In the genomic region with DNA sequence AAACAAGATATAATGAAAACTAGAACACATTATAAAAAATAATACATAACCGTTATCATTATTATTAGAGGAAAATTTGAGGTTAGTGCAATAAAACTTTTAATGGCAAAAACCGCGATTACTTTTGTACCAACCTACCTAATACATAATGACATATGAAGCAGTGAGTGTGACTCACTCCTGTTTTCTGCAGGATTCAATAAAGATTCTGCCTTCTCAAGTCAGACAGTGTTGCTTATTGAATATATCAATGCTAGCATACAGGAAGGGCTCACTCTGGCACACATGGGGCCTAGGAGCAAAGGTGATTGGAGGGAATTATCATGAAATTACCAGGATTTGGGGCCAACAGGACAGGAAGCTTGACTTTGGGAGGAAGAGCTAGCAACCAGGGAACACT, we compare ENCODE assay signal across 24 cellular contexts.
DNase-seq lines count a peak whose midpoint lies in the region; ATAC-seq and TF ChIP-seq lines count a peak whose summit lies in the region.
"Had no signal": no experiment of that assay in that cellular context is flagged by ENCODE, and none has a peak within 500 bp of the region (broad histone marks: within the 10 kb centered on the region; RNA-seq: fewer than 3 reads in every experiment).

No MANE protein-coding gene starts in this region.

- POLR2A ChIA-PET in SK-N-SH (lab: Yijun Ruan, JAX): no interaction called here

- H3K9me3 Mint-ChIP-seq in H9 (no peaks in the 10 kb centered on the region), nephron progenitor cell (peaks cover 1% of the 10 kb centered on the region), immature natural killer cell (peaks cover 0 to 15% (median under 1%) of the 10 kb centered on the region in 6 donors)

- H3K4me2 ChIP-seq in H9 (ENCODE audit: insufficient read depth, insufficient read length, low read length) (no peak overlapping the region), SK-N-SH (no peak overlapping the region)
- H3K4me2 ChIP-seq: BLaER1 had no signal

- DNase-seq in H9: no peak
- DNase-seq in SK-N-SH: no peak
- DNase-seq in nephron progenitor cell: no peak
- DNase-seq in immature natural killer cell: no peak
- no peak for DNase-seq in COR-L47 (lab: John Stamatoyannopoulos, UW)
- DNase-seq: 8988T; ACHN; BE2C; C1 segment of cervical spinal cord; Caco-2; CD4-positive, alpha-beta memory T cell; CD4-positive, CD25-positive, alpha-beta regulatory T cell; CD8-positive, alpha-beta memory T cell; DMS 273 treated with DMSO at 0.1 percent for 48 hours; DMS153; DMS53; DMS79; DND-41; EL; GDM1 had no signal

- H3K27me3 ChIP-seq in H9 (ENCODE audit: insufficient read depth, low read length): no peaks in the 10 kb centered on the region
- no peaks in the 10 kb centered on the region for H3K27me3 ChIP-seq in SK-N-SH (ENCODE audit: insufficient read depth)
- H3K27me3 ChIP-seq: BE2C, BLaER1 had no signal

- no peak overlapping the region for H3T11ph ChIP-seq in H9 (ENCODE audit: low read length)

- H3K9me3 ChIP-seq in H9 (ENCODE audit: control insufficient read depth, low read depth, low read length): no peaks in the 10 kb centered on the region
- H3K9me3 ChIP-seq in SK-N-SH: no peaks in the 10 kb centered on the region
- H3K9me3 ChIP-seq: BE2C, BLaER1, Caco-2 had no signal

- peaks cover 0 to 3% of the 10 kb centered on the region in 2 experiments; a peak in 1 of 4 replicates for H3K4me1 Mint-ChIP-seq in H9
- no peaks in the 10 kb centered on the region for H3K4me1 Mint-ChIP-seq in nephron progenitor cell
- H3K4me1 Mint-ChIP-seq in immature natural killer cell: no peaks in the 10 kb centered on the region
- H3K4me1 Mint-ChIP-seq: CD14-positive monocyte; CD4-positive, alpha-beta memory T cell; CD4-positive, CD25-positive, alpha-beta regulatory T cell; CD8-positive, alpha-beta memory T cell had no signal

- peaks cover 12% of the 10 kb centered on the region for H3F3A ChIP-seq in SK-N-SH (replicated peaks; ENCODE audit: insufficient read depth)

- H3K79me2 ChIP-seq in H9 (ENCODE audit: insufficient read depth, low read length): no peaks in the 10 kb centered on the region
- no peaks in the 10 kb centered on the region for H3K79me2 ChIP-seq in SK-N-SH (ENCODE audit: insufficient read depth)

- H3K9ac ChIP-seq in H9 (ENCODE audit: extremely low read depth, insufficient read length, low read length) (no peak overlapping the region), SK-N-SH (no peak overlapping the region)
- H3K9ac ChIP-seq: BLaER1 had no signal

- H3K14ac ChIP-seq in H9 (ENCODE audit: insufficient read depth, low read length): no peak overlapping the region

- TF ChIP-seq CTCF in H9 (conservative IDR thresholded peaks at IDR 0.05) (no peak), SK-N-SH (IDR thresholded peaks at IDR 0.05) (no peak), nephron progenitor cell (IDR thresholded peaks at IDR 0.05) (no peak)

- no peak overlapping the region for H3K56ac ChIP-seq in H9 (ENCODE audit: insufficient read length, low read depth, low read length)

- no peak overlapping the region for H3K27ac ChIP-seq in H9 (ENCODE audit: insufficient read length, low read depth, low read length)
- H3K27ac ChIP-seq in SK-N-SH (ENCODE audit: low read depth in 2 of 2, low read length in 1 of 2): no peak overlapping the region
- H3K27ac ChIP-seq: BLaER1 had no signal

- no peak overlapping the region for H3K18ac ChIP-seq in H9 (ENCODE audit: insufficient read length, low read depth, low read length)

- no peaks in the 10 kb centered on the region for H3K79me1 ChIP-seq in H9 (ENCODE audit: insufficient read depth, low read depth, low read length, poor library complexity, severe bottlenecking)

- WGBS in H9 (ENCODE audit: extremely low coverage, insufficient read length, low lambda C conversion rate): no CpG with 5 or more reads among the region's 3 CpGs
- whole genome bisulfite sequencing in SK-N-SH (ENCODE audit: low lambda C conversion rate): 82% methylated on average over 3 of the region's 3 CpGs

- ATAC-seq in GM21423 (IDR thresholded peaks at IDR 0.05; ENCODE audit: unreplicated experiment): no peak
- ATAC-seq: GM12878 had no signal

- no peak overlapping the region for H3K4ac ChIP-seq in H9 (ENCODE audit: low read depth, low read length)

- no peaks in the 10 kb centered on the region for H3K23me2 ChIP-seq in H9 (ENCODE audit: insufficient read length, low read depth, low read length, poor library complexity, severe bottlenecking)

- H4K5ac ChIP-seq in H9 (ENCODE audit: insufficient read length, low read depth, low read length): no peak overlapping the region

- no peak overlapping the region for H3K4me3 ChIP-seq in SK-N-SH (ENCODE audit: low read depth in 2 of 2, low read length in 1 of 2)
- H3K4me3 ChIP-seq: BLaER1, GM12878 had no signal

- TF ChIP-seq RAD21 in SK-N-SH (IDR thresholded peaks at IDR 0.05; ENCODE audit: low read length): no peak

- H3K23ac ChIP-seq in H9 (ENCODE audit: insufficient read length, low read depth, low read length): no peak overlapping the region

- H3K4me3 Mint-ChIP-seq in H9 (no peak overlapping the region), nephron progenitor cell (no peak overlapping the region), immature natural killer cell (no peak overlapping the region)
- H3K4me3 Mint-ChIP-seq: CD14-positive monocyte; CD4-positive, alpha-beta memory T cell; CD8-positive, alpha-beta memory T cell had no signal

- no peaks in the 10 kb centered on the region for H3K9me2 ChIP-seq in SK-N-SH

- no peaks in the 10 kb centered on the region for H3K27me3 Mint-ChIP-seq in H9 (ENCODE audit: low read depth)
- peaks cover 9% of the 10 kb centered on the region for H3K27me3 Mint-ChIP-seq in nephron progenitor cell (ENCODE audit: low read depth, poor library complexity)
- H3K27me3 Mint-ChIP-seq in immature natural killer cell (ENCODE audit: low read depth in 3 of 3): peaks cover 0 to 1% (median 0%) of the 10 kb centered on the region in 3 donors
- H3K27me3 Mint-ChIP-seq: CD4-positive, alpha-beta memory T cell; CD4-positive, CD25-positive, alpha-beta regulatory T cell; CD8-positive, alpha-beta memory T cell had no signal

- no peak overlapping the region for H4K91ac ChIP-seq in H9 (ENCODE audit: insufficient read length, low read depth, low read length)

- peak overlapping the region in 2 of 3 experiments; percentile 5 to 46; a peak in 3 of 7 replicates for H3K27ac Mint-ChIP-seq in H9
- peak overlapping the region; percentile 20 for H3K27ac Mint-ChIP-seq in nephron progenitor cell
- H3K27ac Mint-ChIP-seq in immature natural killer cell: no peak overlapping the region
- H3K27ac Mint-ChIP-seq: CD14-positive monocyte; CD4-positive, alpha-beta memory T cell; CD4-positive, CD25-positive, alpha-beta regulatory T cell; CD8-positive, alpha-beta memory T cell had no signal

- no peaks in the 10 kb centered on the region for H4K20me1 ChIP-seq in H9 (ENCODE audit: control insufficient read depth, insufficient read depth, insufficient read length)
- H4K20me1 ChIP-seq in SK-N-SH (ENCODE audit: insufficient read depth): no peaks in the 10 kb centered on the region
- H4K20me1 ChIP-seq: BLaER1 had no signal

- no peak overlapping the region for H2AK5ac ChIP-seq in H9 (ENCODE audit: insufficient read length, low read length)

- H2BK120ac ChIP-seq in H9 (ENCODE audit: low read depth, low read length, poor library complexity, severe bottlenecking): no peak overlapping the region

- TF ChIP-seq EP300 in SK-N-SH (IDR thresholded peaks at IDR 0.05; ENCODE audit: borderline replicate concordance in 1 of 2, low read depth in 1 of 2, low read length in 1 of 2): no peak

- no peaks in the 10 kb centered on the region for H3K36me3 ChIP-seq in SK-N-SH (replicated peaks in 1 of 2; ENCODE audit: control insufficient read depth in 1 of 2, insufficient read depth in 2 of 2, low read length in 1 of 2)
- H3K36me3 ChIP-seq: BE2C, BLaER1 had no signal

- H2BK20ac ChIP-seq in H9 (ENCODE audit: low read depth, low read length, poor library complexity, severe bottlenecking): no peak overlapping the region

- H4K8ac ChIP-seq in H9 (replicated peaks; ENCODE audit: insufficient read length, low read depth, low read length): no peak overlapping the region

- H3K4me1 ChIP-seq in H9 (ENCODE audit: insufficient read depth, low read length) (no peaks in the 10 kb centered on the region), SK-N-SH (ENCODE audit: control insufficient read depth in 1 of 2, insufficient read depth in 2 of 2, low read depth in 1 of 2, low read length in 1 of 2) (peaks cover 0 to 3% of the 10 kb centered on the region in 2 experiments; a peak in 1 of 4 replicates)
- H3K4me1 ChIP-seq: BE2C, BLaER1 had no signal

- no peak overlapping the region for H2BK12ac ChIP-seq in H9 (ENCODE audit: insufficient read length, low read depth, low read length)

- H2AFZ ChIP-seq in H9 (ENCODE audit: low read length) (no peak overlapping the region), SK-N-SH (ENCODE audit: low read depth) (no peak overlapping the region)

- no peak overlapping the region for H2BK5ac ChIP-seq in H9 (ENCODE audit: insufficient read length, low read length)

- CTCF ChIA-PET in SK-N-SH (lab: Yijun Ruan, JAX): interaction anchor here (1.4 kb wide), 1 partner anchor 30 kb away, joined by 5 read pairs; no protein-coding TSS in a partner anchor

- H3K36me3 Mint-ChIP-seq in H9 (ENCODE audit: insufficient read depth in 1 of 3, low read depth in 3 of 3) (no peaks in the 10 kb centered on the region), nephron progenitor cell (ENCODE audit: low read depth) (no peaks in the 10 kb centered on the region), immature natural killer cell (peaks cover 0 to 2% (median 0%) of the 10 kb centered on the region in 3 donors)
- H3K36me3 Mint-ChIP-seq: CD14-positive monocyte; CD4-positive, alpha-beta memory T cell; CD4-positive, CD25-positive, alpha-beta regulatory T cell; CD8-positive, alpha-beta memory T cell had no signal

- no peak overlapping the region for H2BK15ac ChIP-seq in H9 (ENCODE audit: low read depth, low read length)

TF ChIP-seq in SK-N-SH, 30 proteins besides CTCF, POLR2A, EP300 and RAD21:
- TF ChIP-seq JUND (IDR thresholded peaks at IDR 0.05): no peak
- TF ChIP-seq, protein P1, sequence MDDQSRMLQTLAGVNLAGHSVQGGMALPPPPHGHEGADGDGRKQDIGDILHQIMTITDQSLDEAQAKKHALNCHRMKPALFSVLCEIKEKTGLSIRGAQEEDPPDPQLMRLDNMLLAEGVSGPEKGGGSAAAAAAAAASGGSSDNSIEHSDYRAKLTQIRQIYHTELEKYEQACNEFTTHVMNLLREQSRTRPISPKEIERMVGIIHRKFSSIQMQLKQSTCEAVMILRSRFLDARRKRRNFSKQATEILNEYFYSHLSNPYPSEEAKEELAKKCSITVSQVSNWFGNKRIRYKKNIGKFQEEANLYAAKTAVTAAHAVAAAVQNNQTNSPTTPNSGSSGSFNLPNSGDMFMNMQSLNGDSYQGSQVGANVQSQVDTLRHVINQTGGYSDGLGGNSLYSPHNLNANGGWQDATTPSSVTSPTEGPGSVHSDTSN (IDR thresholded peaks at IDR 0.05): peak; percentile 22; the same call in 1 of the 2 replicates

Comparison
In these comparisons a context has a peak if more than half of its experiments do, and no peak if none do; other contexts are left out.
1. H3K27ac Mint-ChIP-seq: peak in H9 (2 of 3) and nephron progenitor cell (single experiment); none in immature natural killer cell (0 of 6).